1 cellular context compared by ENCODE assay signal in the genomic region with DNA sequence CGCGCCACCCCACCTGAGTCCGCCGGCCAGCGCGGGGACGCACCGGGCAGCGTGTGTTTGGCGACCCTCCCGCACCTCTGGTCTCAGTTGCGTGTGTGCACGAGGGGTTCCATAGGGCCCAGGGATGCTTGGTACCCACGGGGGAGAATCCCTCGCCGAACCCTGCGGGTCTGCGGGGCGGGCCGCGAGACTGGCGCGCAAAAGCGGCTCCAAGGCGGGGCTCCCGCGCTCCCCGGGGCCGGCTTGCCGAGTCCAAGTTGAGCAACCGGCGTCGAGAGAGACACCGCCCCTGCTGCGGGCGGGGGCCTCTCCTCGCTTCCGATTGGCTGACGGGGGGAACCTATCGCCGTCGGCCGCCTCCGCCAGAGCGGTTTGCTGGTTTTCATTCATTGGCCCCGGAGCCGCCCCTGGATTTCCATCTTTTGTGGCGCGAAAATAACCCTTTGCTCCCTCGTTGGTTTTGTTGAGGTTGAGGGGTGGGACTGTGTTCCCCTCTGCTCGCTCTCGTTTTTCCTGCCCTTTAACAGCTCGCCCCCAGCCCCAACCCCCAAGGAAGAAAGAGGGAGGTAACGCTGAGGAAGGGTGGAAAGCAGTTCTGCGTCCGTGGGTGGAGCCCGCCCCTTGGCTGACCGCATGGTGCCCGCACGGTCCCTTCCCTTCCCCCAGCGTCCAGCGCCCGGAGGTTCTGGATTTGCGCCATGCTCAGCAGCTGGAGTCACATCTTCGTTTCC.
TF ChIP-seq lines count a peak whose summit lies in the region.

No MANE protein-coding gene starts in this region.

TF ChIP-seq in HEK293, 187 proteins besides CTCF, POLR2A, EP300 and RAD21 (continued from another document and continues in another):
- 0 out of 2 replicates have a peak, but pooled peaks have one; percentile 20 for TF ChIP-seq ZNF24 (tag by site-specific recombination; IDR thresholded peaks at IDR 0.05)
- peak; percentile 21; the same call in 1 of the 2 replicates for TF ChIP-seq HOXC10 (CRISPR knock-in tag; IDR thresholded peaks at IDR 0.05)
- peak; percentile 82 for TF ChIP-seq KLF1 (tag by site-specific recombination; IDR thresholded peaks at IDR 0.05)
- TF ChIP-seq PRDM1 (tag by site-specific recombination; IDR thresholded peaks at IDR 0.05), result 0 out of 2 replicates have a peak, but pooled peaks have one; percentile 29
- peak; percentile 20; the same call in 1 of the 2 replicates for TF ChIP-seq ZNF76 (tag by site-specific recombination; IDR thresholded peaks at IDR 0.05; ENCODE audit: borderline replicate concordance, low read depth)
- TF ChIP-seq ZBTB17 (tag by site-specific recombination; IDR thresholded peaks at IDR 0.05), result peak; percentile 75
- peak; percentile 96 for TF ChIP-seq ZNF366 (tag by site-specific recombination; conservative IDR thresholded peaks at IDR 0.05)
- TF ChIP-seq, protein P1, sequence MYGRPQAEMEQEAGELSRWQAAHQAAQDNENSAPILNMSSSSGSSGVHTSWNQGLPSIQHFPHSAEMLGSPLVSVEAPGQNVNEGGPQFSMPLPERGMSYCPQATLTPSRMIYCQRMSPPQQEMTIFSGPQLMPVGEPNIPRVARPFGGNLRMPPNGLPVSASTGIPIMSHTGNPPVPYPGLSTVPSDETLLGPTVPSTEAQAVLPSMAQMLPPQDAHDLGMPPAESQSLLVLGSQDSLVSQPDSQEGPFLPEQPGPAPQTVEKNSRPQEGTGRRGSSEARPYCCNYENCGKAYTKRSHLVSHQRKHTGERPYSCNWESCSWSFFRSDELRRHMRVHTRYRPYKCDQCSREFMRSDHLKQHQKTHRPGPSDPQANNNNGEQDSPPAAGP (tag by site-specific recombination; IDR thresholded peaks at IDR 0.05), result peak; percentile 43; the same call in 1 of the 2 replicates
- no peak for TF ChIP-seq ZNF157 (tag by site-specific recombination; IDR thresholded peaks at IDR 0.05)
- peak; percentile 42; the same call in 1 of the 2 replicates for TF ChIP-seq KLF7 (tag by site-specific recombination; IDR thresholded peaks at IDR 0.05; ENCODE audit: borderline replicate concordance)
- TF ChIP-seq KLF8 (tag by site-specific recombination; IDR thresholded peaks at IDR 0.05), result peak; percentile 83
- peak; percentile 80 for TF ChIP-seq SP3 (tag by site-specific recombination; IDR thresholded peaks at IDR 0.05)
- TF ChIP-seq, protein P2, sequence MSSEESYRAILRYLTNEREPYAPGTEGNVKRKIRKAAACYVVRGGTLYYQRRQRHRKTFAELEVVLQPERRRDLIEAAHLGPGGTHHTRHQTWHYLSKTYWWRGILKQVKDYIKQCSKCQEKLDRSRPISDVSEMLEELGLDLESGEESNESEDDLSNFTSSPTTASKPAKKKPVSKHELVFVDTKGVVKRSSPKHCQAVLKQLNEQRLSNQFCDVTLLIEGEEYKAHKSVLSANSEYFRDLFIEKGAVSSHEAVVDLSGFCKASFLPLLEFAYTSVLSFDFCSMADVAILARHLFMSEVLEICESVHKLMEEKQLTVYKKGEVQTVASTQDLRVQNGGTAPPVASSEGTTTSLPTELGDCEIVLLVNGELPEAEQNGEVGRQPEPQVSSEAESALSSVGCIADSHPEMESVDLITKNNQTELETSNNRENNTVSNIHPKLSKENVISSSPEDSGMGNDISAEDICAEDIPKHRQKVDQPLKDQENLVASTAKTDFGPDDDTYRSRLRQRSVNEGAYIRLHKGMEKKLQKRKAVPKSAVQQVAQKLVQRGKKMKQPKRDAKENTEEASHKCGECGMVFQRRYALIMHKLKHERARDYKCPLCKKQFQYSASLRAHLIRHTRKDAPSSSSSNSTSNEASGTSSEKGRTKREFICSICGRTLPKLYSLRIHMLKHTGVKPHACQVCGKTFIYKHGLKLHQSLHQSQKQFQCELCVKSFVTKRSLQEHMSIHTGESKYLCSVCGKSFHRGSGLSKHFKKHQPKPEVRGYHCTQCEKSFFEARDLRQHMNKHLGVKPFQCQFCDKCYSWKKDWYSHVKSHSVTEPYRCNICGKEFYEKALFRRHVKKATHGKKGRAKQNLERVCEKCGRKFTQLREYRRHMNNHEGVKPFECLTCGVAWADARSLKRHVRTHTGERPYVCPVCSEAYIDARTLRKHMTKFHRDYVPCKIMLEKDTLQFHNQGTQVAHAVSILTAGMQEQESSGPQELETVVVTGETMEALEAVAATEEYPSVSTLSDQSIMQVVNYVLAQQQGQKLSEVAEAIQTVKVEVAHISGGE (tag by site-specific recombination; conservative IDR thresholded peaks at IDR 0.05; ENCODE audit: low read depth), result 0 out of 2 replicates have a peak, but pooled peaks have one; percentile 8
- TF ChIP-seq, protein P3, sequence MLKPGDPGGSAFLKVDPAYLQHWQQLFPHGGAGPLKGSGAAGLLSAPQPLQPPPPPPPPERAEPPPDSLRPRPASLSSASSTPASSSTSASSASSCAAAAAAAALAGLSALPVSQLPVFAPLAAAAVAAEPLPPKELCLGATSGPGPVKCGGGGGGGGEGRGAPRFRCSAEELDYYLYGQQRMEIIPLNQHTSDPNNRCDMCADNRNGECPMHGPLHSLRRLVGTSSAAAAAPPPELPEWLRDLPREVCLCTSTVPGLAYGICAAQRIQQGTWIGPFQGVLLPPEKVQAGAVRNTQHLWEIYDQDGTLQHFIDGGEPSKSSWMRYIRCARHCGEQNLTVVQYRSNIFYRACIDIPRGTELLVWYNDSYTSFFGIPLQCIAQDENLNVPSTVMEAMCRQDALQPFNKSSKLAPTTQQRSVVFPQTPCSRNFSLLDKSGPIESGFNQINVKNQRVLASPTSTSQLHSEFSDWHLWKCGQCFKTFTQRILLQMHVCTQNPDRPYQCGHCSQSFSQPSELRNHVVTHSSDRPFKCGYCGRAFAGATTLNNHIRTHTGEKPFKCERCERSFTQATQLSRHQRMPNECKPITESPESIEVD (tag by site-specific recombination; IDR thresholded peaks at IDR 0.05), result peak; percentile 43; the same call in 1 of the 2 replicates
- TF ChIP-seq ZFHX2 (tag by site-specific recombination; conservative IDR thresholded peaks at IDR 0.05), result peak; percentile 92
- no peak for TF ChIP-seq ZNF548 (tag by site-specific recombination; IDR thresholded peaks at IDR 0.05)
- peak; percentile 81 for TF ChIP-seq KLF9 (tag by site-specific recombination; IDR thresholded peaks at IDR 0.05; ENCODE audit: low read depth)
- no peak for TF ChIP-seq ZNF416 (tag by site-specific recombination; IDR thresholded peaks at IDR 0.05)
- TF ChIP-seq ZIC2 (tag by site-specific recombination; IDR thresholded peaks at IDR 0.05), result peak; percentile 37; the same call in 1 of the 2 replicates
- no peak for TF ChIP-seq ZNF514 (tag by site-specific recombination; IDR thresholded peaks at IDR 0.05)
- TF ChIP-seq, protein P4, sequence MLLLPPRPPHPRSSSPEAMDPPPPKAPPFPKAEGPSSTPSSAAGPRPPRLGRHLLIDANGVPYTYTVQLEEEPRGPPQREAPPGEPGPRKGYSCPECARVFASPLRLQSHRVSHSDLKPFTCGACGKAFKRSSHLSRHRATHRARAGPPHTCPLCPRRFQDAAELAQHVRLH (tag by site-specific recombination; IDR thresholded peaks at IDR 0.05), result 0 out of 2 replicates have a peak, but pooled peaks have one; percentile 23
- TF ChIP-seq ZNF654 (tag by site-specific recombination; IDR thresholded peaks at IDR 0.05; ENCODE audit: low read depth), result no peak
- TF ChIP-seq, protein P5, sequence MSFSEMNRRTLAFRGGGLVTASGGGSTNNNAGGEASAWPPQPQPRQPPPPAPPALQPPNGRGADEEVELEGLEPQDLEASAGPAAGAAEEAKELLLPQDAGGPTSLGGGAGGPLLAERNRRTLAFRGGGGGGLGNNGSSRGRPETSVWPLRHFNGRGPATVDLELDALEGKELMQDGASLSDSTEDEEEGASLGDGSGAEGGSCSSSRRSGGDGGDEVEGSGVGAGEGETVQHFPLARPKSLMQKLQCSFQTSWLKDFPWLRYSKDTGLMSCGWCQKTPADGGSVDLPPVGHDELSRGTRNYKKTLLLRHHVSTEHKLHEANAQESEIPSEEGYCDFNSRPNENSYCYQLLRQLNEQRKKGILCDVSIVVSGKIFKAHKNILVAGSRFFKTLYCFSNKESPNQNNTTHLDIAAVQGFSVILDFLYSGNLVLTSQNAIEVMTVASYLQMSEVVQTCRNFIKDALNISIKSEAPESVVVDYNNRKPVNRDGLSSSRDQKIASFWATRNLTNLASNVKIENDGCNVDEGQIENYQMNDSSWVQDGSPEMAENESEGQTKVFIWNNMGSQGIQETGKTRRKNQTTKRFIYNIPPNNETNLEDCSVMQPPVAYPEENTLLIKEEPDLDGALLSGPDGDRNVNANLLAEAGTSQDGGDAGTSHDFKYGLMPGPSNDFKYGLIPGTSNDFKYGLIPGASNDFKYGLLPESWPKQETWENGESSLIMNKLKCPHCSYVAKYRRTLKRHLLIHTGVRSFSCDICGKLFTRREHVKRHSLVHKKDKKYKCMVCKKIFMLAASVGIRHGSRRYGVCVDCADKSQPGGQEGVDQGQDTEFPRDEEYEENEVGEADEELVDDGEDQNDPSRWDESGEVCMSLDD (tag by site-specific recombination; IDR thresholded peaks at IDR 0.05), result peak; percentile 93
- peak; percentile 34; the same call in 1 of the 2 replicates for TF ChIP-seq ZNF391 (tag by site-specific recombination; IDR thresholded peaks at IDR 0.05; ENCODE audit: borderline replicate concordance, low read depth)
- TF ChIP-seq, protein P6, sequence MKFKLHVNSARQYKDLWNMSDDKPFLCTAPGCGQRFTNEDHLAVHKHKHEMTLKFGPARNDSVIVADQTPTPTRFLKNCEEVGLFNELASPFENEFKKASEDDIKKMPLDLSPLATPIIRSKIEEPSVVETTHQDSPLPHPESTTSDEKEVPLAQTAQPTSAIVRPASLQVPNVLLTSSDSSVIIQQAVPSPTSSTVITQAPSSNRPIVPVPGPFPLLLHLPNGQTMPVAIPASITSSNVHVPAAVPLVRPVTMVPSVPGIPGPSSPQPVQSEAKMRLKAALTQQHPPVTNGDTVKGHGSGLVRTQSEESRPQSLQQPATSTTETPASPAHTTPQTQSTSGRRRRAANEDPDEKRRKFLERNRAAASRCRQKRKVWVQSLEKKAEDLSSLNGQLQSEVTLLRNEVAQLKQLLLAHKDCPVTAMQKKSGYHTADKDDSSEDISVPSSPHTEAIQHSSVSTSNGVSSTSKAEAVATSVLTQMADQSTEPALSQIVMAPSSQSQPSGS (tag by site-specific recombination; IDR thresholded peaks at IDR 0.05; ENCODE audit: low read depth), result no peak
- no peak for TF ChIP-seq ZNF132 (tag by site-specific recombination; IDR thresholded peaks at IDR 0.05; ENCODE audit: borderline replicate concordance)
- no peak for TF ChIP-seq ZNF292 (tag by site-specific recombination; IDR thresholded peaks at IDR 0.05; ENCODE audit: borderline replicate concordance, low read depth)
- peak; percentile 45; the same call in 1 of the 2 replicates for TF ChIP-seq OVOL3 (tag by site-specific recombination; IDR thresholded peaks at IDR 0.05)
- TF ChIP-seq, protein P7, sequence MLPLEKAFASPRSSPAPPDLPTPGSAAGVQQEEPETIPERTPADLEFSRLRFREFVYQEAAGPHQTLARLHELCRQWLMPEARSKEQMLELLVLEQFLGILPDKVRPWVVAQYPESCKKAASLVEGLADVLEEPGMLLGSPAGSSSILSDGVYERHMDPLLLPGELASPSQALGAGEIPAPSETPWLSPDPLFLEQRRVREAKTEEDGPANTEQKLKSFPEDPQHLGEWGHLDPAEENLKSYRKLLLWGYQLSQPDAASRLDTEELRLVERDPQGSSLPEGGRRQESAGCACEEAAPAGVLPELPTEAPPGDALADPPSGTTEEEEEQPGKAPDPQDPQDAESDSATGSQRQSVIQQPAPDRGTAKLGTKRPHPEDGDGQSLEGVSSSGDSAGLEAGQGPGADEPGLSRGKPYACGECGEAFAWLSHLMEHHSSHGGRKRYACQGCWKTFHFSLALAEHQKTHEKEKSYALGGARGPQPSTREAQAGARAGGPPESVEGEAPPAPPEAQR (tag by site-specific recombination; IDR thresholded peaks at IDR 0.05), result no peak
- peak; percentile 56 for TF ChIP-seq ZNF501 (tag by site-specific recombination; IDR thresholded peaks at IDR 0.05)
- no peak for TF ChIP-seq ZNF658 (tag by site-specific recombination; IDR thresholded peaks at IDR 0.05)
- TF ChIP-seq ZBTB1 (tag by site-specific recombination; IDR thresholded peaks at IDR 0.05), result peak; percentile 75; the same call in 1 of the 2 replicates
- no peak for TF ChIP-seq ZNF133 (tag by site-specific recombination; IDR thresholded peaks at IDR 0.05)
- TF ChIP-seq ZNF2 (tag by site-specific recombination; IDR thresholded peaks at IDR 0.05), result peak; percentile 51; the same call in 1 of the 2 replicates
- TF ChIP-seq, protein P8, sequence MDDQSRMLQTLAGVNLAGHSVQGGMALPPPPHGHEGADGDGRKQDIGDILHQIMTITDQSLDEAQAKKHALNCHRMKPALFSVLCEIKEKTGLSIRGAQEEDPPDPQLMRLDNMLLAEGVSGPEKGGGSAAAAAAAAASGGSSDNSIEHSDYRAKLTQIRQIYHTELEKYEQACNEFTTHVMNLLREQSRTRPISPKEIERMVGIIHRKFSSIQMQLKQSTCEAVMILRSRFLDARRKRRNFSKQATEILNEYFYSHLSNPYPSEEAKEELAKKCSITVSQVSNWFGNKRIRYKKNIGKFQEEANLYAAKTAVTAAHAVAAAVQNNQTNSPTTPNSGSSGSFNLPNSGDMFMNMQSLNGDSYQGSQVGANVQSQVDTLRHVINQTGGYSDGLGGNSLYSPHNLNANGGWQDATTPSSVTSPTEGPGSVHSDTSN (CRISPR knock-in tag; IDR thresholded peaks at IDR 0.05), result no peak
- peak; percentile 79; the same call in 1 of the 2 replicates for TF ChIP-seq KLF10 (tag by site-specific recombination; IDR thresholded peaks at IDR 0.05)
- peak; percentile 62 for TF ChIP-seq ZNF629 (tag by site-specific recombination; IDR thresholded peaks at IDR 0.05)
- no peak for TF ChIP-seq ZNF19 (tag by site-specific recombination; IDR thresholded peaks at IDR 0.05; ENCODE audit: low read depth)
- TF ChIP-seq, protein P9, sequence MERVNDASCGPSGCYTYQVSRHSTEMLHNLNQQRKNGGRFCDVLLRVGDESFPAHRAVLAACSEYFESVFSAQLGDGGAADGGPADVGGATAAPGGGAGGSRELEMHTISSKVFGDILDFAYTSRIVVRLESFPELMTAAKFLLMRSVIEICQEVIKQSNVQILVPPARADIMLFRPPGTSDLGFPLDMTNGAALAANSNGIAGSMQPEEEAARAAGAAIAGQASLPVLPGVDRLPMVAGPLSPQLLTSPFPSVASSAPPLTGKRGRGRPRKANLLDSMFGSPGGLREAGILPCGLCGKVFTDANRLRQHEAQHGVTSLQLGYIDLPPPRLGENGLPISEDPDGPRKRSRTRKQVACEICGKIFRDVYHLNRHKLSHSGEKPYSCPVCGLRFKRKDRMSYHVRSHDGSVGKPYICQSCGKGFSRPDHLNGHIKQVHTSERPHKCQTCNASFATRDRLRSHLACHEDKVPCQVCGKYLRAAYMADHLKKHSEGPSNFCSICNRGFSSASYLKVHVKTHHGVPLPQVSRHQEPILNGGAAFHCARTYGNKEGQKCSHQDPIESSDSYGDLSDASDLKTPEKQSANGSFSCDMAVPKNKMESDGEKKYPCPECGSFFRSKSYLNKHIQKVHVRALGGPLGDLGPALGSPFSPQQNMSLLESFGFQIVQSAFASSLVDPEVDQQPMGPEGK (tag by site-specific recombination; IDR thresholded peaks at IDR 0.05), result peak; percentile 99
- TF ChIP-seq ZEB2 (tag by site-specific recombination; IDR thresholded peaks at IDR 0.05), result peak; percentile 91
- TF ChIP-seq ZNF830 (tag by site-specific recombination; IDR thresholded peaks at IDR 0.05; ENCODE audit: low read depth), result no peak
- TF ChIP-seq, protein P10, sequence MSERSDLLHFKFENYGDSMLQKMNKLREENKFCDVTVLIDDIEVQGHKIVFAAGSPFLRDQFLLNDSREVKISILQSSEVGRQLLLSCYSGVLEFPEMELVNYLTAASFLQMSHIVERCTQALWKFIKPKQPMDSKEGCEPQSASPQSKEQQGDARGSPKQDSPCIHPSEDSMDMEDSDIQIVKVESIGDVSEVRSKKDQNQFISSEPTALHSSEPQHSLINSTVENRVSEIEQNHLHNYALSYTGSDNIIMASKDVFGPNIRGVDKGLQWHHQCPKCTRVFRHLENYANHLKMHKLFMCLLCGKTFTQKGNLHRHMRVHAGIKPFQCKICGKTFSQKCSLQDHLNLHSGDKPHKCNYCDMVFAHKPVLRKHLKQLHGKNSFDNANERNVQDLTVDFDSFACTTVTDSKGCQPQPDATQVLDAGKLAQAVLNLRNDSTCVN (tag by site-specific recombination; optimal IDR thresholded peaks at IDR 0.05), result peak; percentile 98
